In the genomic region with DNA sequence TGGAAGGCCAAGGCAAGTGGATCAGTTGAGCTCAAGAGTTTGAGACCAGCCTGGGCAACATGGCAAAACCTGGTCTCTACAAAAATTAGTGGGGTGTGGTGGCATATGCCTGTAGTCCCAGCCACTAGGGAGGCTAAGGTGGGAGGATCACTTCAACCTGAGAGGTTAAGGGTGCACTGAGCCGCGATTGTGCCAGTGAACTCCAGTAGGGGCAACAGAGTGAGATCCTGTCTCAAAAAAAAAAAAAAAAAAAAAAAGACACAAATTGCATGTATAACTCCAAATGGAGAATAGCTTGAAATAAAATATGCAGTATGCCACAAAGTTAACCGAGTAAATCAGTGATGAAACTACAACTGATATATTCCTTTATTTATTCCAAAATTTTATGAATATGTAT, we compare ENCODE assay signal across 21 cellular contexts. TPM values are rescaled to one million over a fixed set of nuclear protein-coding genes. Genes with fewer than 3 reads are reported as not detected.
DNase-seq lines count a peak whose midpoint lies in the region; ATAC-seq and TF ChIP-seq lines count a peak whose summit lies in the region.
"Had no signal": no experiment of that assay in that cellular context is flagged by ENCODE, and none has a peak within 500 bp of the region (broad histone marks: within the 10 kb centered on the region; RNA-seq: fewer than 3 reads in every experiment).

No MANE protein-coding gene starts in this region.

- no peaks in the 10 kb centered on the region for H3K27me3 Mint-ChIP-seq in activated CD4-positive, alpha-beta T cell treated with anti-CD3 and anti-CD28 coated beads for 36 hours
- no peaks in the 10 kb centered on the region for H3K27me3 Mint-ChIP-seq in activated CD4-positive, alpha-beta T cell treated with anti-CD3 and anti-CD28 coated beads, Interleukin-2, amount 10 ng/mL, durations not matched to agents 24 days and 14 days
- H3K27me3 Mint-ChIP-seq in endodermal cell (ENCODE audit: insufficient read depth), result no peaks in the 10 kb centered on the region
- H3K27me3 Mint-ChIP-seq: CD4-positive, alpha-beta T cell; CD8-positive, alpha-beta memory T cell had no signal

- no peak overlapping the region for H3K4me3 ChIP-seq in DND-41 (ENCODE audit: low read depth in 1 of 2, low read length in 2 of 2)
- no peak overlapping the region for H3K4me3 ChIP-seq in endodermal cell (ENCODE audit: low read length)
- H3K4me3 ChIP-seq in PC-9, result no peak overlapping the region
- H3K4me3 ChIP-seq: A549; BLaER1 treated with 17β-estradiol and CSF1 and Interleukin-3, amounts not matched to agents 10 nM and 100 nM; HAP-1 had no signal

- H3F3A ChIP-seq in PC-9 (ENCODE audit: insufficient read depth, low read depth), result no peaks in the 10 kb centered on the region

- H3K9me3 Mint-ChIP-seq in activated CD4-positive, alpha-beta T cell treated with anti-CD3 and anti-CD28 coated beads for 36 hours (ENCODE audit: low read depth), result no peaks in the 10 kb centered on the region
- no peaks in the 10 kb centered on the region for H3K9me3 Mint-ChIP-seq in activated CD4-positive, alpha-beta T cell treated with anti-CD3 and anti-CD28 coated beads, Interleukin-2, amount 10 ng/mL, durations not matched to agents 24 days and 14 days
- H3K9me3 Mint-ChIP-seq in endodermal cell, result no peaks in the 10 kb centered on the region
- H3K9me3 Mint-ChIP-seq: CD14-positive monocyte; CD4-positive, alpha-beta T cell; CD8-positive, alpha-beta memory T cell had no signal

- no peak overlapping the region for H3K4me3 Mint-ChIP-seq in activated CD4-positive, alpha-beta T cell treated with anti-CD3 and anti-CD28 coated beads for 36 hours
- H3K4me3 Mint-ChIP-seq in activated CD4-positive, alpha-beta T cell treated with anti-CD3 and anti-CD28 coated beads, Interleukin-2, amount 10 ng/mL, durations not matched to agents 24 days and 14 days, result no peak overlapping the region
- H3K4me3 Mint-ChIP-seq in endodermal cell, result no peak overlapping the region
- H3K4me3 Mint-ChIP-seq: CD14-positive monocyte; CD4-positive, alpha-beta T cell; CD8-positive, alpha-beta memory T cell had no signal

- H3K36me3 ChIP-seq in DND-41 (ENCODE audit: insufficient read depth, low read length), result peaks cover 20% of the 10 kb centered on the region; the same call in 1 of the 2 replicates
- H3K36me3 ChIP-seq in endodermal cell (ENCODE audit: control insufficient read depth, insufficient read depth, low read length), result peaks cover 10% of the 10 kb centered on the region
- H3K36me3 ChIP-seq in PC-9 (ENCODE audit: low read depth), result no peaks in the 10 kb centered on the region
- H3K36me3 ChIP-seq: BE2C had no signal

- H3K79me2 ChIP-seq in DND-41 (ENCODE audit: insufficient read depth, low read length), result no peaks in the 10 kb centered on the region
- no peaks in the 10 kb centered on the region for H3K79me2 ChIP-seq in PC-9 (ENCODE audit: low read depth)

- H3K9me3 ChIP-seq in DND-41 (ENCODE audit: insufficient read depth, low read length, severe bottlenecking), result no peaks in the 10 kb centered on the region
- no peaks in the 10 kb centered on the region for H3K9me3 ChIP-seq in endodermal cell (ENCODE audit: control insufficient read depth, low read length)
- H3K9me3 ChIP-seq in PC-9 (ENCODE audit: insufficient read depth, low read depth), result no peaks in the 10 kb centered on the region
- H3K9me3 ChIP-seq: A549; BE2C; BLaER1 treated with 17β-estradiol and CSF1 and Interleukin-3, amounts not matched to agents 10 nM and 100 nM; HAP-1 had no signal

- ATAC-seq in activated CD4-positive, alpha-beta T cell treated with anti-CD3 and anti-CD28 coated beads for 36 hours, result no peak
- 0 out of 3 replicates have a peak, but pooled peaks have one; percentile 33 for ATAC-seq in DND-41 (ENCODE audit: insufficient read depth, low read depth)
- no peak for ATAC-seq in SK-N-SH treated with all-trans-retinoic acid at 6 μM for 48 hours
- ATAC-seq: A549 had no signal

- peaks cover 6% of the 10 kb centered on the region for H3K36me3 Mint-ChIP-seq in activated CD4-positive, alpha-beta T cell treated with anti-CD3 and anti-CD28 coated beads for 36 hours (ENCODE audit: low read depth)
- peaks cover 7% of the 10 kb centered on the region for H3K36me3 Mint-ChIP-seq in activated CD4-positive, alpha-beta T cell treated with anti-CD3 and anti-CD28 coated beads, Interleukin-2, amount 10 ng/mL, durations not matched to agents 24 days and 14 days (ENCODE audit: low read depth)
- H3K36me3 Mint-ChIP-seq in endodermal cell (ENCODE audit: low read depth), result peaks cover 16% of the 10 kb centered on the region

- H3K27me3 ChIP-seq in DND-41 (ENCODE audit: insufficient read depth, low read length, poor library complexity) (no peaks in the 10 kb centered on the region), endodermal cell (ENCODE audit: control insufficient read depth, insufficient read depth, low read length, poor library complexity, severe bottlenecking) (no peaks in the 10 kb centered on the region), PC-9 (ENCODE audit: insufficient read depth, low read depth) (no peaks in the 10 kb centered on the region)
- H3K27me3 ChIP-seq: BE2C; BLaER1 treated with 17β-estradiol and CSF1 and Interleukin-3, amounts not matched to agents 10 nM and 100 nM had no signal

- no peaks in the 10 kb centered on the region for H3K9me2 ChIP-seq in PC-9 (ENCODE audit: insufficient read depth)

- H2AFZ ChIP-seq in DND-41 (ENCODE audit: low read depth, low read length) (no peak overlapping the region), PC-9 (no peak overlapping the region)

- CTCF ChIA-PET in activated CD4-positive, alpha-beta T cell treated with anti-CD3 and anti-CD28 coated beads for 36 hours (lab: Charles Lee), result interaction anchor here (0.8 kb wide), 1 partner anchor 20 kb away, joined by 3 read pairs; no protein-coding TSS in a partner anchor
- CTCF ChIA-PET in HEK293T (lab: Yijun Ruan, JAX) (interaction anchor here (0.9 kb wide), 1 partner anchor 82 kb away, joined by 4 read pairs; no protein-coding TSS in a partner anchor), PC-9 (lab: Charles Lee) (no interaction called here)

- intact Hi-C loops in activated CD4-positive, alpha-beta T cell treated with anti-CD3 and anti-CD28 coated beads for 36 hours (cut with DNase I, micrococcal nuclease), result no loop called here
- intact Hi-C loops in activated CD4-positive, alpha-beta T cell treated with anti-CD3 and anti-CD28 coated beads, Interleukin-2, amount 10 ng/mL, durations not matched to agents 24 days and 14 days (cut with micrococcal nuclease), result no loop called here
- intact Hi-C loops in PC-9 (cut with micrococcal nuclease; ENCODE audit: unreplicated experiment), result no loop called here

- H3K4me1 Mint-ChIP-seq in activated CD4-positive, alpha-beta T cell treated with anti-CD3 and anti-CD28 coated beads for 36 hours, result no peaks in the 10 kb centered on the region
- H3K4me1 Mint-ChIP-seq in activated CD4-positive, alpha-beta T cell treated with anti-CD3 and anti-CD28 coated beads, Interleukin-2, amount 10 ng/mL, durations not matched to agents 24 days and 14 days, result no peaks in the 10 kb centered on the region
- H3K4me1 Mint-ChIP-seq in endodermal cell, result peaks cover 7% of the 10 kb centered on the region
- H3K4me1 Mint-ChIP-seq: CD14-positive monocyte; CD8-positive, alpha-beta memory T cell had no signal

- TF ChIP-seq CTCF in DND-41 (IDR thresholded peaks at IDR 0.05; ENCODE audit: borderline replicate concordance, extremely low read depth, low read length, poor library complexity, severe bottlenecking), result no peak
- peak; percentile 12 for TF ChIP-seq CTCF in endodermal cell (conservative IDR thresholded peaks at IDR 0.05)
- TF ChIP-seq CTCF in PC-9 (conservative IDR thresholded peaks at IDR 0.05), result no peak

- H3K4me2 ChIP-seq in DND-41 (ENCODE audit: insufficient read depth, low read length) (no peak overlapping the region), PC-9 (no peak overlapping the region)
- H3K4me2 ChIP-seq: A549; BLaER1 treated with 17β-estradiol and CSF1 and Interleukin-3, amounts not matched to agents 10 nM and 100 nM had no signal

- H3K9ac ChIP-seq in DND-41 (ENCODE audit: low read depth, low read length), result no peak overlapping the region
- H3K9ac ChIP-seq in endodermal cell (ENCODE audit: extremely low read depth, low read length, poor library complexity, severe bottlenecking), result no peak overlapping the region
- H3K9ac ChIP-seq: BLaER1 treated with 17β-estradiol and CSF1 and Interleukin-3, amounts not matched to agents 10 nM and 100 nM had no signal

- H3K27ac ChIP-seq in DND-41 (ENCODE audit: low read length), result no peak overlapping the region
- H3K27ac ChIP-seq in endodermal cell (ENCODE audit: low read depth, low read length), result no peak overlapping the region
- no peak overlapping the region for H3K27ac ChIP-seq in PC-9
- H3K27ac ChIP-seq: A549; BLaER1 treated with 17β-estradiol and CSF1 and Interleukin-3, amounts not matched to agents 10 nM and 100 nM had no signal

- peak; percentile 27 for DNase-seq in activated CD4-positive, alpha-beta T cell treated with anti-CD3 and anti-CD28 coated beads for 36 hours
- DNase-seq in activated CD4-positive, alpha-beta T cell treated with anti-CD3 and anti-CD28 coated beads, Interleukin-2, amount 10 ng/mL, durations not matched to agents 24 days and 14 days, result no peak
- DNase-seq in DND-41 (no peak), HEK293T (ENCODE audit: extremely low spot score) (no peak), endodermal cell (no peak), PC-9 (no peak)
- DNase-seq: 8988T; ACHN; AML-193; BE2C; CD4-positive, alpha-beta T cell; CD8-positive, alpha-beta memory T cell; DMS 273 treated with DMSO at 0.1 percent for 48 hours; EL; GDM1; GOT3 had no signal

- POLR2A ChIA-PET in activated CD4-positive, alpha-beta T cell treated with anti-CD3 and anti-CD28 coated beads for 36 hours (lab: Charles Lee), result no interaction called here
- POLR2A ChIA-PET in HEK293T (lab: Yijun Ruan, JAX) (no interaction called here), PC-9 (lab: Charles Lee; ENCODE audit: unreplicated experiment) (no interaction called here)

- WGBS in endodermal cell (ENCODE audit: insufficient coverage in 1 of 2, insufficient read length in 1 of 2), 2 experiments, result no CpG with 5 or more reads among the region's 3 CpGs

- H3K4me1 ChIP-seq in DND-41 (ENCODE audit: insufficient read depth, low read length) (no peaks in the 10 kb centered on the region), endodermal cell (ENCODE audit: control insufficient read depth, insufficient read depth, low read length) (peaks cover 4% of the 10 kb centered on the region), PC-9 (replicated peaks; ENCODE audit: insufficient read depth) (no peaks in the 10 kb centered on the region)
- H3K4me1 ChIP-seq: BE2C; BLaER1 treated with 17β-estradiol and CSF1 and Interleukin-3, amounts not matched to agents 10 nM and 100 nM; HAP-1 had no signal

- H4K20me1 ChIP-seq in DND-41 (ENCODE audit: insufficient read depth, low read length), result no peaks in the 10 kb centered on the region
- no peaks in the 10 kb centered on the region for H4K20me1 ChIP-seq in PC-9 (ENCODE audit: insufficient read depth)
- H4K20me1 ChIP-seq: BLaER1 treated with 17β-estradiol and CSF1 and Interleukin-3, amounts not matched to agents 10 nM and 100 nM had no signal

- BruUV-seq in PC-9 (replicated peaks; lab: Mats Ljungman, UMichigan), result no TSS peak

- no peak overlapping the region for H3K27ac Mint-ChIP-seq in activated CD4-positive, alpha-beta T cell treated with anti-CD3 and anti-CD28 coated beads for 36 hours
- no peak overlapping the region for H3K27ac Mint-ChIP-seq in activated CD4-positive, alpha-beta T cell treated with anti-CD3 and anti-CD28 coated beads, Interleukin-2, amount 10 ng/mL, durations not matched to agents 24 days and 14 days
- H3K27ac Mint-ChIP-seq in endodermal cell, result no peak overlapping the region
- H3K27ac Mint-ChIP-seq: CD4-positive, alpha-beta T cell; CD8-positive, alpha-beta memory T cell had no signal

RNA-seq across cellular contexts. Expression of gene LRRC40, which starts 51.6 kb away (rescaled TPM):
- total RNA-seq in activated CD4-positive, alpha-beta T cell treated with anti-CD3 and anti-CD28 coated beads for 36 hours, result 10 to 100 TPM; 23.2 to 26.4 TPM
- total RNA-seq in activated CD4-positive, alpha-beta T cell treated with anti-CD3 and anti-CD28 coated beads, Interleukin-2, amount 10 ng/mL, durations not matched to agents 24 days and 14 days, result 23.3 and 25.3 TPM in 2 replicates
- total RNA-seq in endodermal cell (10 to 100 TPM; 26.8 to 29.2 TPM), PC-9 (2021) (10.6 and 12.0 TPM in 2 replicates)
- 40.8 TPM for polyA plus RNA-seq in endodermal cell (2013, experiment 1 of 2)
- 41.2 TPM for polyA plus RNA-seq in endodermal cell (2013, experiment 2 of 2)
